Comparison of ENCODE assay signal across 14 cellular contexts in the genomic region with DNA sequence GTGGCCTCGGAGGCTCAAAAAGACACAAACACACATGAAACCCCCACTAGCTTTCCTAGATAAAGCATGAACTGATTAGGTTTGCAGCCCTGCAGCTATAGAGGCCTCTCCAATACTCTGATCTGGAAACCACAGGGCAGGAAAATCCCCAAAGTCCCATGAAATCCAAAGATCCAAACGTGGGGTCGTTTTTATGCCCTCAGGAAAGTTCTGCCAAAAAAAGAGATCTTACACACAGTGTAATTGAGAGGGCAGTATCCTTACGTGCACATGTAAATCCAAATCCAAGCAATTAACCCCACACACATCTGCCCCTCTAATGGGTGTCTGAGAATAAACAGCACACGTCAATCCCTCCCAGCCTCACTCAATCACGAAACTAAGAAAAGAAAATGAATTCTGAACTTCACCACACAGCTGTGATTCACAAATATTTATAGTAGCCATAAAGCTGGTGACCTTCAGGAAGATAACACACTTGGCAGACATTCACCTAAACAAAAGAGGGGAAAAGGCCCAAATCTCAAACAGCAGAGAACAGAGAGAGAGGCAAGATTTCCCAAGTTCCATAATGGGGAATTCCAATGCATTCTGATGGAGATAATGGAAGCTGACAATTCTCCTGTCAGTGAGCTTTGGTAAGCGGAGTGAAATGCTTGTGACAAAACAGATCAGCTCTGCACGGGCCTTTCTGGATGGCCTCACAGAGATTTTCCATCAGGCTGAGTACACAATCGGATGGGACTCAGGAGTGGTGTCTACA.
DNase-seq lines count a peak whose midpoint lies in the region; ATAC-seq and TF ChIP-seq lines count a peak whose summit lies in the region.
"Had no signal": no experiment of that assay in that cellular context is flagged by ENCODE, and none has a peak within 500 bp of the region (broad histone marks: within the 10 kb centered on the region; RNA-seq: fewer than 3 reads in every experiment).

No MANE protein-coding gene starts in this region.

- no peak for TF ChIP-seq CTCF in natural killer cell (IDR thresholded peaks at IDR 0.05)
- TF ChIP-seq CTCF in omental fat pad (IDR thresholded peaks at IDR 0.05), result no peak

- H3K27ac ChIP-seq in mucosa of rectum (ENCODE audit: low read depth in 2 of 2, low read length in 2 of 2), result peak overlapping the region; percentile 2 to 13
- H3K27ac ChIP-seq: WERI-Rb-1 had no signal

- no peak overlapping the region for H3K27ac Mint-ChIP-seq in natural killer cell
- H3K27ac Mint-ChIP-seq: activated T-cell treated with anti-CD3 and anti-CD28 coated beads, Interleukin-2, amount 50 U/mL, for 72 hours; IgD-negative memory B cell had no signal

- H3K27me3 ChIP-seq in endocrine pancreas (ENCODE audit: control insufficient read depth, insufficient read depth, low read length) (no peaks in the 10 kb centered on the region), mucosa of rectum (ENCODE audit: control insufficient read depth in 2 of 2, insufficient read depth in 2 of 2, low read length in 2 of 2) (no peaks in the 10 kb centered on the region)
- H3K27me3 ChIP-seq: Peyer's patch had no signal

- H3K9ac ChIP-seq in endocrine pancreas (ENCODE audit: control insufficient read depth, insufficient read depth, low read length) (no peak overlapping the region), mucosa of rectum (ENCODE audit: low read depth in 1 of 2, low read length in 2 of 2) (no peak overlapping the region)

- no peaks in the 10 kb centered on the region for H3K9me3 ChIP-seq in endocrine pancreas (ENCODE audit: control insufficient read depth, low read length)
- no peaks in the 10 kb centered on the region for H3K9me3 ChIP-seq in mucosa of rectum (ENCODE audit: control insufficient read depth in 2 of 2, low read length in 2 of 2)
- H3K9me3 ChIP-seq: Peyer's patch had no signal

- H3K4me1 ChIP-seq in endocrine pancreas (ENCODE audit: control insufficient read depth, insufficient read depth, low read length) (no peaks in the 10 kb centered on the region), mucosa of rectum (ENCODE audit: control insufficient read depth in 2 of 2, insufficient read depth in 2 of 2, low read length in 2 of 2) (no peaks in the 10 kb centered on the region)

- H3K4me3 ChIP-seq in endocrine pancreas (ENCODE audit: control insufficient read depth, insufficient read depth, low read length) (peak overlapping the region; percentile 37), mucosa of rectum (ENCODE audit: low read length in 2 of 2) (no peak overlapping the region)
- H3K4me3 ChIP-seq: Peyer's patch had no signal

- intact Hi-C loops in natural killer cell (cut with micrococcal nuclease), result no loop called here

- H3K4me1 Mint-ChIP-seq in natural killer cell, result no peaks in the 10 kb centered on the region
- H3K4me1 Mint-ChIP-seq: IgD-negative memory B cell had no signal

- DNase-seq in AG08396 (ENCODE audit: low spot score), result peak; percentile 11
- peak; percentile 83 for DNase-seq in NCI-H82 (lab: John Stamatoyannopoulos, UW)
- DNase-seq in NCI-H1092 (lab: John Stamatoyannopoulos, UW), result no peak
- no peak for DNase-seq in natural killer cell
- DNase-seq in HPDE6-E6E7 (ENCODE audit: extremely low spot score), result no peak
- no peak for DNase-seq in omental fat pad (ENCODE audit: low spot score)
- DNase-seq: activated T-cell treated with anti-CD3 and anti-CD28 coated beads, Interleukin-2, amount 50 U/mL, for 72 hours; DMS79 treated with DMSO at 0.1 percent for 48 hours; NCI-H2081 treated with DMSO at 0.1 percent for 48 hours; Peyer's patch; WERI-Rb-1 had no signal

- ATAC-seq in natural killer cell, result no peak
- no peak for ATAC-seq in omental fat pad (ENCODE audit: low FRiP score)
- ATAC-seq: activated T-cell treated with anti-CD3 and anti-CD28 coated beads, Interleukin-2, amount 50 U/mL, for 72 hours had no signal

- peaks cover 2% of the 10 kb centered on the region for H3K36me3 ChIP-seq in endocrine pancreas (ENCODE audit: control insufficient read depth, insufficient read depth, low read length)
- H3K36me3 ChIP-seq in mucosa of rectum (ENCODE audit: control insufficient read depth in 2 of 2, insufficient read depth in 2 of 2, low read length in 2 of 2), result peaks cover 0 to 2% of the 10 kb centered on the region in 2 donors
- H3K36me3 ChIP-seq: Peyer's patch, WERI-Rb-1 had no signal

- no peak overlapping the region for H3K4me3 Mint-ChIP-seq in natural killer cell
- H3K4me3 Mint-ChIP-seq: activated T-cell treated with anti-CD3 and anti-CD28 coated beads, Interleukin-2, amount 50 U/mL, for 72 hours; IgD-negative memory B cell had no signal

- H3K27me3 Mint-ChIP-seq in natural killer cell (ENCODE audit: low read depth in 2 of 2), result no peaks in the 10 kb centered on the region
- H3K27me3 Mint-ChIP-seq: IgD-negative memory B cell had no signal

- H3K9me3 Mint-ChIP-seq in natural killer cell, result peaks cover 3% of the 10 kb centered on the region in 2 donors

- no peaks in the 10 kb centered on the region for H3K36me3 Mint-ChIP-seq in natural killer cell
- H3K36me3 Mint-ChIP-seq: IgD-negative memory B cell had no signal

Comparison
In these comparisons a context has a peak if more than half of its experiments do, and no peak if none do; other contexts are left out.
1. DNase-seq: peak in AG08396 (single experiment) and NCI-H82 (single experiment); none in NCI-H1092 (single experiment), natural killer cell (single experiment), HPDE6-E6E7 (single experiment) and omental fat pad (single experiment).